1 cellular context compared by ENCODE assay signal in genomic region chr6:111411046-111411445, GRCh38.
TF ChIP-seq lines count a peak whose summit lies in the region.

No MANE protein-coding gene starts in this region.

TF ChIP-seq in GM12878, 131 proteins besides CTCF, POLR2A, EP300 and RAD21 (continued from another document):
- TF ChIP-seq REST (IDR thresholded peaks at IDR 0.05; ENCODE audit: low read depth, low read length) (no peak), ZBTB33 (IDR thresholded peaks at IDR 0.05) (no peak), PAX8 (IDR thresholded peaks at IDR 0.05) (no peak), TAF1 (IDR thresholded peaks at IDR 0.05; ENCODE audit: borderline replicate concordance, low read depth, low read length) (no peak)
TF ChIP-seq in GM12878: peak in this region for 0.
